Comparison of ENCODE assay signal across 20 cellular contexts in genomic region chr9:124335320-124335707, GRCh38.
DNase-seq lines count a peak whose midpoint lies in the region; ATAC-seq and TF ChIP-seq lines count a peak whose summit lies in the region.
"Had no signal": no experiment of that assay in that cellular context is flagged by ENCODE, and none has a peak within 500 bp of the region (broad histone marks: within the 10 kb centered on the region; RNA-seq: fewer than 3 reads in every experiment).

No MANE protein-coding gene starts in this region.

- POLR2A ChIA-PET in HEK293 (lab: Yijun Ruan, JAX) (no interaction called here), PC-3 (lab: Charles Lee; ENCODE audit: unreplicated experiment) (no interaction called here)

- H3K4me3 ChIP-seq in HEK293 (ENCODE audit: low read depth, low read length) (no peak overlapping the region), osteoblast (ENCODE audit: insufficient read depth, low read length) (no peak overlapping the region), PC-3 (ENCODE audit: low read length) (no peak overlapping the region)
- H3K4me3 ChIP-seq: A549, HAP-1 had no signal

- intact Hi-C loops in PC-3 (cut with micrococcal nuclease): no loop called here

- no peaks in the 10 kb centered on the region for H3K27me3 ChIP-seq in osteoblast (ENCODE audit: insufficient read depth, low read length)
- H3K27me3 ChIP-seq in PC-3 (ENCODE audit: low read length): no peaks in the 10 kb centered on the region

- peaks cover 0 to 26% of the 10 kb centered on the region in 2 experiments; a peak in 1 of 3 replicates for H3K36me3 ChIP-seq in HEK293 (ENCODE audit: control insufficient read depth in 2 of 2, insufficient read depth in 1 of 2, low read length in 2 of 2)
- H3K36me3 ChIP-seq in osteoblast (ENCODE audit: insufficient read depth, low read length): peaks cover 91% of the 10 kb centered on the region
- H3K36me3 ChIP-seq in PC-3 (ENCODE audit: low read depth, low read length): no peaks in the 10 kb centered on the region

- peaks cover 45% of the 10 kb centered on the region for H3K36me3 Mint-ChIP-seq in chondrocyte (ENCODE audit: low read depth)

- H3K4me1 ChIP-seq in HEK293 (ENCODE audit: control insufficient read depth, insufficient read depth, low read length) (no peaks in the 10 kb centered on the region), osteoblast (ENCODE audit: insufficient read depth, low read length) (no peaks in the 10 kb centered on the region), PC-3 (ENCODE audit: insufficient read depth, low read length) (no peaks in the 10 kb centered on the region)
- H3K4me1 ChIP-seq: A549, HAP-1 had no signal

- H3K9me3 ChIP-seq in HEK293 (ENCODE audit: control insufficient read depth, insufficient read depth, low read depth, low read length) (no peaks in the 10 kb centered on the region), osteoblast (ENCODE audit: low read depth, low read length) (no peaks in the 10 kb centered on the region), PC-3 (ENCODE audit: low read length) (no peaks in the 10 kb centered on the region)

- no peak for TF ChIP-seq CTCF in HEK293 (tag by site-specific recombination; IDR thresholded peaks at IDR 0.05)
- TF ChIP-seq CTCF in chondrocyte (IDR thresholded peaks at IDR 0.05): no peak
- TF ChIP-seq CTCF in osteoblast (IDR thresholded peaks at IDR 0.05; ENCODE audit: extremely low read depth, low read depth, low read length): no peak
- no peak for TF ChIP-seq CTCF in PC-3 (conservative IDR thresholded peaks at IDR 0.05; ENCODE audit: low read depth, low read length)

- no peaks in the 10 kb centered on the region for H3K4me1 Mint-ChIP-seq in chondrocyte (ENCODE audit: low read depth)

- H3K4me2 ChIP-seq in osteoblast (ENCODE audit: insufficient read depth, low read length) (no peak overlapping the region), PC-3 (ENCODE audit: low read length) (no peak overlapping the region)
- H3K4me2 ChIP-seq: A549 had no signal

- no peak overlapping the region for H3K4me3 Mint-ChIP-seq in chondrocyte (ENCODE audit: unreplicated experiment)
- H3K4me3 Mint-ChIP-seq: CD4-positive, alpha-beta memory T cell had no signal

- H3K27ac ChIP-seq in HEK293 (ENCODE audit: extremely low read depth, low read depth, low read length) (no peak overlapping the region), osteoblast (ENCODE audit: low read depth, low read length) (no peak overlapping the region), PC-3 (ENCODE audit: low read length) (no peak overlapping the region)
- H3K27ac ChIP-seq: A549 had no signal

- BruUV-seq in PC-3 (replicated peaks; lab: Mats Ljungman, UMichigan): no TSS peak

- no peaks in the 10 kb centered on the region for H3K27me3 Mint-ChIP-seq in chondrocyte (ENCODE audit: low read depth)
- H3K27me3 Mint-ChIP-seq: CD4-positive, alpha-beta memory T cell had no signal

- peaks cover 37% of the 10 kb centered on the region for H4K20me1 ChIP-seq in osteoblast (ENCODE audit: insufficient read depth, low read length)
- H4K20me1 ChIP-seq in PC-3 (ENCODE audit: low read length): no peaks in the 10 kb centered on the region

- H3F3A ChIP-seq in PC-3 (ENCODE audit: low read length, unreplicated experiment): no peaks in the 10 kb centered on the region

- no peak overlapping the region for H3K9ac ChIP-seq in PC-3 (ENCODE audit: low read length)

- H2AFZ ChIP-seq in osteoblast (ENCODE audit: low read length): no peak overlapping the region
- no peak overlapping the region for H2AFZ ChIP-seq in PC-3 (ENCODE audit: low read length)

- no peaks in the 10 kb centered on the region for H3K9me2 ChIP-seq in PC-3 (replicated peaks; ENCODE audit: low read length)

- peaks cover 4% of the 10 kb centered on the region for H3K9me3 Mint-ChIP-seq in chondrocyte (ENCODE audit: low read depth)

- H3K79me2 ChIP-seq in osteoblast (ENCODE audit: insufficient read depth, low read length) (peaks cover 36% of the 10 kb centered on the region), PC-3 (ENCODE audit: low read length) (no peaks in the 10 kb centered on the region)

- CTCF ChIA-PET in HEK293 (lab: Yijun Ruan, JAX) (interaction anchor here (0.7 kb wide), 1 partner anchor 10 kb away, joined by 3 read pairs; no protein-coding TSS in a partner anchor), PC-3 (lab: Charles Lee) (no interaction called here)

- ATAC-seq in HG03108 (IDR thresholded peaks at IDR 0.05; ENCODE audit: unreplicated experiment) (no peak), PC-3 (no peak), GM19351 (IDR thresholded peaks at IDR 0.05; ENCODE audit: unreplicated experiment) (no peak), HG03095 (IDR thresholded peaks at IDR 0.05; ENCODE audit: unreplicated experiment) (no peak)

- H3K27ac Mint-ChIP-seq in chondrocyte (ENCODE audit: unreplicated experiment): peak overlapping the region; percentile 54
- H3K27ac Mint-ChIP-seq: CD4-positive, alpha-beta memory T cell had no signal

- DNase-seq in amniotic epithelial cell (ENCODE audit: low read depth): peak; percentile 20
- DNase-seq in chondrocyte (ENCODE audit: low spot score): no peak
- DNase-seq in osteoblast (ENCODE audit: insufficient read length, low spot score, missing footprints): peak; percentile 83
- DNase-seq in PC-3: no peak
- DNase-seq: 8988T; ACHN; C1 segment of cervical spinal cord; Calu3; CD4-positive, alpha-beta memory T cell; COR-L47; DMS53; DMS79 treated with DMSO at 0.1 percent for 48 hours; GF-D8; GOT3 had no signal

TF ChIP-seq in HEK293, 187 proteins besides CTCF, POLR2A, EP300 and RAD21:
- TF ChIP-seq ZSCAN30 (tag by site-specific recombination; IDR thresholded peaks at IDR 0.05) (peak; percentile 73), ZNF548 (tag by site-specific recombination; IDR thresholded peaks at IDR 0.05) (no peak)

Comparison
In these comparisons a context has a peak if more than half of its experiments do, and no peak if none do; other contexts are left out.
1. DNase-seq: peak in amniotic epithelial cell (single experiment) and osteoblast (single experiment); none in chondrocyte (single experiment) and PC-3 (single experiment).